Comparison of ENCODE assay signal across 8 cellular contexts in genomic region chr5:321233-321725, GRCh38. TPM values are rescaled to one million over a fixed set of nuclear protein-coding genes. Genes with fewer than 3 reads are reported as not detected.
DNase-seq lines count a peak whose midpoint lies in the region; ATAC-seq and TF ChIP-seq lines count a peak whose summit lies in the region.

TSS of gene AHRR (plus strand) at chr5:321714. CDS start at chr5:343903, 22,189 bp downstream.

- POLR2A ChIA-PET in AG04449 (lab: Yijun Ruan, JAX): interaction anchor here (0.8 kb wide), 1 partner anchor 50 kb away, joined by 4 read pairs; the partner anchor contains the start of gene PDCD6

- H3K4me3 Mint-ChIP-seq in activated T-helper 17 cell treated with anti-CD3 and anti-CD28 coated beads, Interleukin-2, amount 50 U/mL, for 72 hours: peak within 1 kb of the TSS; percentile 78
- H3K4me3 Mint-ChIP-seq in osteocyte (ENCODE audit: unreplicated experiment): peak within 1 kb of the TSS; percentile 79

- DNase-seq in AG04449 (ENCODE audit: low read depth, low spot score): no peak
- DNase-seq in NCI-H2227 treated with DMSO at 0.1 percent for 48 hours (lab: John Stamatoyannopoulos, UW): peak; percentile 36
- DNase-seq in globus pallidus (ENCODE audit: low spot score): peak; percentile 22
- DNase-seq in osteocyte (ENCODE audit: extremely low spot score, unreplicated experiment): peak; percentile 95
- DNase-seq in NCI-H1048 (lab: John Stamatoyannopoulos, UW): no peak

- peaks cover 32% of the 10 kb centered on the region for H3K36me3 Mint-ChIP-seq in activated T-helper 17 cell treated with anti-CD3 and anti-CD28 coated beads, Interleukin-2, amount 50 U/mL, for 72 hours (ENCODE audit: low read depth)
- H3K36me3 Mint-ChIP-seq in osteocyte (ENCODE audit: unreplicated experiment): peaks cover 9% of the 10 kb centered on the region

- peak within 1 kb of the TSS; percentile 78 for H3K4me3 ChIP-seq in AG04449 (ENCODE audit: low read depth, low read length)

- peak; percentile 68 for TF ChIP-seq CTCF in AG04449 (IDR thresholded peaks at IDR 0.05; ENCODE audit: insufficient read depth, low read length, missing control alignments)
- peak; percentile 67 for TF ChIP-seq CTCF in GM12874 (IDR thresholded peaks at IDR 0.05; ENCODE audit: insufficient read depth, low read depth, low read length)
- peak; percentile 70 for TF ChIP-seq CTCF in osteocyte (IDR thresholded peaks at IDR 0.05)

- H3K9me3 Mint-ChIP-seq in activated T-helper 17 cell treated with anti-CD3 and anti-CD28 coated beads, Interleukin-2, amount 50 U/mL, for 72 hours: no peaks in the 10 kb centered on the region
- no peaks in the 10 kb centered on the region for H3K9me3 Mint-ChIP-seq in osteocyte (ENCODE audit: unreplicated experiment)

- peak; percentile 42 for ATAC-seq in HG02840 (IDR thresholded peaks at IDR 0.05; ENCODE audit: low FRiP score, unreplicated experiment)
- ATAC-seq in activated T-helper 17 cell treated with anti-CD3 and anti-CD28 coated beads, Interleukin-2, amount 50 U/mL, for 72 hours (replicated peaks): peak; percentile 74

- no peaks in the 10 kb centered on the region for H3K4me1 Mint-ChIP-seq in activated T-helper 17 cell treated with anti-CD3 and anti-CD28 coated beads, Interleukin-2, amount 50 U/mL, for 72 hours
- H3K4me1 Mint-ChIP-seq in osteocyte (ENCODE audit: unreplicated experiment): peaks cover 32% of the 10 kb centered on the region

- H3K27ac Mint-ChIP-seq in activated T-helper 17 cell treated with anti-CD3 and anti-CD28 coated beads, Interleukin-2, amount 50 U/mL, for 72 hours: peak within 1 kb of the TSS; percentile 61
- H3K27ac Mint-ChIP-seq in osteocyte (ENCODE audit: unreplicated experiment): peak within 1 kb of the TSS; percentile 83

- CTCF ChIA-PET in AG04449 (lab: Yijun Ruan, JAX): interaction anchor here (0.8 to 4.1 kb wide), 19 partner anchors 9 to 133 kb away, joined by 3 to 21 read pairs (median 4); no protein-coding TSS in a partner anchor

- peaks cover 13% of the 10 kb centered on the region for H3K27me3 Mint-ChIP-seq in activated T-helper 17 cell treated with anti-CD3 and anti-CD28 coated beads, Interleukin-2, amount 50 U/mL, for 72 hours
- no peaks in the 10 kb centered on the region for H3K27me3 Mint-ChIP-seq in osteocyte (ENCODE audit: unreplicated experiment)

RNA-seq across cellular contexts. Expression of gene AHRR, which starts in this region (rescaled TPM):
- total RNA-seq in activated T-helper 17 cell treated with anti-CD3 and anti-CD28 coated beads, Interleukin-2, amount 50 U/mL, for 72 hours: 10 to 100 TPM; 49.5 to 78.1 TPM
- total RNA-seq in osteocyte: 54.9 and 55.8 TPM in 2 replicates

Comparison
In these comparisons a context has a peak if more than half of its experiments do, and no peak if none do; other contexts are left out.
1. DNase-seq: peak in NCI-H2227 treated with DMSO at 0.1 percent for 48 hours (single experiment), globus pallidus (single experiment) and osteocyte (single experiment); none in AG04449 (single experiment) and NCI-H1048 (single experiment).
2. Peak in every context shown above with its lines, with median percentiles within 50 percentile points of each other: CTCF ChIP-seq.